1 cellular context compared by ENCODE assay signal in genomic region chr17:18156171-18156975, GRCh38.
TF ChIP-seq lines count a peak whose summit lies in the region.

No MANE protein-coding gene starts in this region.

TF ChIP-seq in endothelial cell of umbilical vein, 7 proteins besides CTCF, POLR2A, EP300 and RAD21 (continued from another document):
- no peak for TF ChIP-seq JUN (IDR thresholded peaks at IDR 0.05; ENCODE audit: borderline replicate concordance, insufficient read depth, insufficient read length, low read depth)
- TF ChIP-seq, protein P1, sequence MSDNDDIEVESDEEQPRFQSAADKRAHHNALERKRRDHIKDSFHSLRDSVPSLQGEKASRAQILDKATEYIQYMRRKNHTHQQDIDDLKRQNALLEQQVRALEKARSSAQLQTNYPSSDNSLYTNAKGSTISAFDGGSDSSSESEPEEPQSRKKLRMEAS (IDR thresholded peaks at IDR 0.05; ENCODE audit: insufficient read depth, insufficient read length), result no peak
